17 cellular contexts compared by ENCODE assay signal in the genomic region with DNA sequence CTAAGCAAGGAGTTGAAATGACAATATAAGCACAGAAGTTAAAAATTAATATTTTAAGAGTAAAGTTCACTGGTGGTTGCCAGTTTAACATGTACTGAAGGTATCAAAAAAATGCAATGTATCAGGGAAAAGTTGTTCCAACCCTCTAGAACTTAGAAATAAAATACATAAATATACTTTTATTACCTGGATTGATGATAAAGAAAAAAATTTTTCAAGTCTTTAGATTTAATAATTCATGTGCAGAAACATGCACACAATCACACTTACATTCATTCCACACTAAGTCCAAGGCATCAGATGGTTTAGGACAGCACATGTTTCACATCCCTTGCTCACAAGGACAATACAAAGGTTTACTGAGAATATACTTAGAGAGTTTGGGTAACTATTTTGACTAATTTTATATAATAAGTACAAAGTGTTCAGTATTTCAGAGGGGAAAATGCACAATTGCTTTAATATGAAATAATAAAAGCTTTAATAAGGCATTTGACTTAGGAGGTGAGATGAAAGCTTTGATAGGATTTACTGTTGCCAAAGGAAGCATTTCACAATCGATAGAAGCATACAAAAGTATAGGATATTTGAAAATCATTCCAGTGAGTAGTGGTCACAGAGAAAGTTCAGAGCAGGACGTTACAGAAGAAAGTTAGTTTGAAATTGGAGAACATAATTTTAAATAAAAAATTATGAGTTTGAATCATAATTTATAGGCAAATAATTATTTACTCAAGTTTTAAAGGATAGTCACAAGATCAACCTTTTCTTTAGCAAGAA. TPM values are rescaled to one million over a fixed set of nuclear protein-coding genes. Genes with fewer than 3 reads are reported as not detected.
"Had no signal": no experiment of that assay in that cellular context is flagged by ENCODE, and none has a peak within 500 bp of the region (broad histone marks: within the 10 kb centered on the region; RNA-seq: fewer than 3 reads in every experiment).

No MANE protein-coding gene starts in this region.

- H3K4me1 ChIP-seq: adrenal gland, esophagus muscularis mucosa, sigmoid colon, tibial artery, uterus had no signal

- ATAC-seq: activated CD8-positive, alpha-beta T cell treated with anti-CD3 and anti-CD28 coated beads for 36 hours; stimulated activated naive B cell treated with anti-CD40 and anti-IgM and Interleukin-4, amounts not matched to agents 10 μg/mL and 1 μg/mL and 100 μg/mL, for 72 hours had no signal

- H3K27ac ChIP-seq: adrenal gland, cardiac muscle cell, esophagus muscularis mucosa, sigmoid colon, tibial artery, uterus had no signal

- H3K36me3 Mint-ChIP-seq: activated naive CD4-positive, alpha-beta T cell treated with anti-CD3 and anti-CD28 coated beads, Interleukin-2, amount 50 U/mL, for 24 hours; stimulated activated naive B cell treated with anti-CD40 and anti-IgM and Interleukin-4, amounts not matched to agents 10 μg/mL and 1 μg/mL and 100 μg/mL, for 72 hours had no signal

- DNase-seq: activated CD4-positive, alpha-beta T cell treated with anti-CD3 and anti-CD28 coated beads for 48 hours; activated CD8-positive, alpha-beta T cell treated with anti-CD3 and anti-CD28 coated beads for 36 hours; activated effector memory CD4-positive, alpha-beta T cell treated with anti-CD3 and anti-CD28 coated beads, Interleukin-2, amount 50 U/mL, for 16 hours; activated T-cell treated with anti-CD3 and anti-CD28 coated beads, Interleukin-2, amount 50 U/mL, for 48 hours; sigmoid colon; stimulated activated naive B cell treated with anti-CD40 and anti-IgM and Interleukin-4, amounts not matched to agents 10 μg/mL and 1 μg/mL and 100 μg/mL, for 72 hours; tibial artery; uterus had no signal

- H3K27me3 Mint-ChIP-seq: activated CD8-positive, alpha-beta T cell treated with anti-CD3 and anti-CD28 coated beads for 36 hours; activated naive CD4-positive, alpha-beta T cell treated with anti-CD3 and anti-CD28 coated beads, Interleukin-2, amount 50 U/mL, for 24 hours; stimulated activated naive B cell treated with anti-CD40 and anti-IgM and Interleukin-4, amounts not matched to agents 10 μg/mL and 1 μg/mL and 100 μg/mL, for 72 hours had no signal

- H3K9me3 Mint-ChIP-seq: activated CD8-positive, alpha-beta T cell treated with anti-CD3 and anti-CD28 coated beads for 36 hours; activated naive CD4-positive, alpha-beta T cell treated with anti-CD3 and anti-CD28 coated beads, Interleukin-2, amount 50 U/mL, for 24 hours; stimulated activated naive B cell treated with anti-CD40 and anti-IgM and Interleukin-4, amounts not matched to agents 10 μg/mL and 1 μg/mL and 100 μg/mL, for 72 hours had no signal

- H3K9me3 ChIP-seq: adrenal gland, esophagus muscularis mucosa, sigmoid colon, tibial artery, uterus had no signal

- H3K4me3 ChIP-seq: adrenal gland, cardiac muscle cell, esophagus muscularis mucosa, sigmoid colon, tibial artery, uterus had no signal

- H3K4me1 Mint-ChIP-seq: activated naive CD4-positive, alpha-beta T cell treated with anti-CD3 and anti-CD28 coated beads, Interleukin-2, amount 50 U/mL, for 24 hours; stimulated activated naive B cell treated with anti-CD40 and anti-IgM and Interleukin-4, amounts not matched to agents 10 μg/mL and 1 μg/mL and 100 μg/mL, for 72 hours had no signal

- H3K36me3 ChIP-seq: adrenal gland, cardiac muscle cell, esophagus muscularis mucosa, sigmoid colon, tibial artery, uterus had no signal

- H3K27me3 ChIP-seq: adrenal gland, cardiac muscle cell, esophagus muscularis mucosa, sigmoid colon, tibial artery, uterus had no signal

- H3K27ac Mint-ChIP-seq: activated CD8-positive, alpha-beta T cell treated with anti-CD3 and anti-CD28 coated beads for 36 hours; activated naive CD4-positive, alpha-beta T cell treated with anti-CD3 and anti-CD28 coated beads, Interleukin-2, amount 50 U/mL, for 24 hours; stimulated activated naive B cell treated with anti-CD40 and anti-IgM and Interleukin-4, amounts not matched to agents 10 μg/mL and 1 μg/mL and 100 μg/mL, for 72 hours had no signal

- H3K4me3 Mint-ChIP-seq: activated CD8-positive, alpha-beta T cell treated with anti-CD3 and anti-CD28 coated beads for 36 hours; activated naive CD4-positive, alpha-beta T cell treated with anti-CD3 and anti-CD28 coated beads, Interleukin-2, amount 50 U/mL, for 24 hours; stimulated activated naive B cell treated with anti-CD40 and anti-IgM and Interleukin-4, amounts not matched to agents 10 μg/mL and 1 μg/mL and 100 μg/mL, for 72 hours had no signal

RNA-seq across cellular contexts. Expression of a gene that starts 0.4 kb away (rescaled TPM):
- total RNA-seq: activated CD8-positive, alpha-beta T cell treated with anti-CD3 and anti-CD28 coated beads for 36 hours; cardiac muscle cell; esophagus muscularis mucosa; kidney epithelial cell; osteocyte; sigmoid colon; subcutaneous adipose tissue; T-helper 1 cell treated with Interleukin-12 subunit alpha and Interleukin-12 subunit beta and Interleukin-4 antibody, amounts not matched to agents 30 ng/mL and 1 ng/mL, for 36 hours; uterus had no signal
- polyA plus RNA-seq: adrenal gland, cardiac muscle cell, neural cell had no signal
